In the genomic region with DNA sequence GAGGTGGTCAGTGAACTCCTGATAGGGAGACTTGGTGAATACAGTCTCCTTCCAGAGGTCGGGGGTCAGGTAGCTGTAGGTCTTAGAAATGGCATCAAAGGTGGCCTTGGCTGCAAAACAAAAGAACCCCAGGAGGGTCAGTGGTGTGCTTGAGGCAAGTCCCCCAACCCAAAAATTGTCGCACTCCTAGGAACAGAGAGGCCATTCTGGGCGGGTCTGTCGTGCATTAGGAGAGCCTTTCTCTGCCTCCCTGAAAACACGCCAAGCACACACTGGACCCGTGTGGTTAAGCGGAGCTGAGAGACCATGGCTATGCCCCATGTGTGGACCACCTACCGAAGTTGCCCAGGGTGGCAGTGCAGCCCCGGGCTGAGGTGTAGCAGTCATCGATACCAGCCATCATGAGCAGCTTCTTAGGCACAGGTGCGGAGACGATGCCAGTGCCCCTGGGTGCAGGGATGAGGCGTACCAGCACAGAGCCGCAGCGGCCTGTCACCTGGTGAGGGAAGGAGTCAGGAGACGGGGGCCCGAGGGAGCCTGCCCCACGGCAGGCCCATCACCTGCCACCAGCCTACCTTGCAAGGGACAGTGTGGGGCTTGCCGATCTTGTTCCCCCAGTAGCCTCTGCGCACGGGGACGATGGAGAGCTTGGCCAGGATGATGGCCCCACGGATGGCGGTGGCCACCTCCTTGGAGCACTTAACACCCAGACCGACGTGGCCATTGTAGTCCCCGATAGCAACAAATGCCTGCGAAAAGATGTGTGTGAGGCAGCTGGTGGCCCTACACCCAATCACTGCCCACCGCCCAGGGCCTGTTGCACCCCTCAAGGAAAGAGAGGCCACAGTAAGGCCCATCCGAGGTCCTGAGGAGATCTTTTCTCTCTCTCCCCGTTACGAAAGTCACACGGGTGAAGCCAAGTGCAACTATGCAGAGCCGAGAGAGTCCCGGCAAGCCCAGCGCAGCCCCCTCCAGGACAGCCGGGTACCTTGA, we compare ENCODE assay signal across 8 cellular contexts. TPM values are rescaled to one million over a fixed set of nuclear protein-coding genes. Genes with fewer than 3 reads are reported as not detected.
DNase-seq lines count a peak whose midpoint lies in the region; ATAC-seq, FAIRE-seq and TF ChIP-seq lines count a peak whose summit lies in the region.
"Not testable (repeated sequence)": the region's sequence is repeated elsewhere in the genome, so short reads cannot be mapped to it uniquely, and the experiment has no call there.
"Had no signal": no experiment of that assay in that cellular context is flagged by ENCODE, and none has a peak within 500 bp of the region (broad histone marks: within the 10 kb centered on the region; RNA-seq: fewer than 3 reads in every experiment).

No MANE protein-coding gene starts in this region.

- not testable (repeated sequence) for H3K27me3 ChIP-seq in CD4-positive, CD25-positive, alpha-beta regulatory T cell (ENCODE audit: control insufficient read depth, insufficient read depth, low read length); HUES64 (ENCODE audit: insufficient read depth, low read length); K562 (ENCODE audit: control insufficient read depth in 2 of 2, insufficient read depth in 2 of 2, low read length in 2 of 2); hepatocyte; psoas muscle (ENCODE audit: insufficient read depth in 3 of 3, low read length in 2 of 3)

- not testable (repeated sequence) for TF ChIP-seq RAD21 in K562 (CRISPR knock-in tag; conservative IDR thresholded peaks at IDR 0.05 in 1 of 2, IDR thresholded peaks at IDR 0.05 in 1 of 2)

- FAIRE-seq in K562 (lab: Jason Lieb, UNC) = not testable (repeated sequence)

- intact Hi-C loops in K562 (cut with micrococcal nuclease); psoas muscle (cut with DNase I): not testable (repeated sequence)

- H3K79me2 ChIP-seq in K562 (ENCODE audit: control insufficient read depth, insufficient read depth, low read length) (peaks cover 75% of the 10 kb centered on the region), hepatocyte (peaks cover 44% of the 10 kb centered on the region)

- H3K36me3 Mint-ChIP-seq in CD4-positive, CD25-positive, alpha-beta regulatory T cell = peaks cover 18% of the 10 kb centered on the region
- peaks cover 35% of the 10 kb centered on the region for H3K36me3 Mint-ChIP-seq in WTC11

- TF ChIP-seq POLR2A in K562 (conservative IDR thresholded peaks at IDR 0.05) = peak; percentile 67

- peaks cover 11 to 56% (median 32%) of the 10 kb centered on the region in 4 donors for H3K4me1 Mint-ChIP-seq in CD4-positive, CD25-positive, alpha-beta regulatory T cell
- H3K4me1 Mint-ChIP-seq in WTC11 = peaks cover 39% of the 10 kb centered on the region

- not testable (repeated sequence) for H2AFZ ChIP-seq in K562 (ENCODE audit: low read depth, low read length); hepatocyte

- POLR2A ChIA-PET in WTC11 (lab: Charles Lee) (interaction anchor here (0.7 to 2.0 kb wide), 3 partner anchors 9 to 193 kb away, joined by 3 to 10 read pairs (median 4); a partner anchor contains a TSS), K562 (lab: Yijun Ruan, JAX) (interaction anchor here (0.9 to 3.9 kb wide), 8 partner anchors 9 to 191 kb away, joined by 3 to 44 read pairs (median 4); a partner anchor contains a TSS)

- TF ChIP-seq EP300 in K562 (IDR thresholded peaks at IDR 0.05; ENCODE audit: low read length) = not testable (repeated sequence)

- peaks cover 55% of the 10 kb centered on the region for H3K4me1 ChIP-seq in CD4-positive, CD25-positive, alpha-beta regulatory T cell (ENCODE audit: control insufficient read depth, insufficient read depth, low read length, poor library complexity, severe bottlenecking)
- not testable (repeated sequence) for H3K4me1 ChIP-seq in HUES64 (ENCODE audit: insufficient read depth, low read length)
- peaks cover 8 to 62% of the 10 kb centered on the region in 2 experiments; a peak in 4 of 5 replicates for H3K4me1 ChIP-seq in K562 (replicated peaks in 1 of 2; ENCODE audit: control insufficient read depth in 2 of 2, insufficient read depth in 2 of 2, low read length in 2 of 2)
- peaks cover 19% of the 10 kb centered on the region for H3K4me1 ChIP-seq in hepatocyte (ENCODE audit: insufficient read depth)
- peaks cover 34% of the 10 kb centered on the region for H3K4me1 ChIP-seq in psoas muscle

- H3K4me3 Mint-ChIP-seq in CD4-positive, CD25-positive, alpha-beta regulatory T cell = peak overlapping the region; percentile 94 to 97 (median 96)
- H3K4me3 Mint-ChIP-seq in WTC11 = peak overlapping the region; percentile 94

- WGBS in HUES64 = 87% methylated on average over 33 of the region's 37 CpGs
- WGBS in K562 (ENCODE audit: insufficient coverage, low coverage, missing lambda C conversion rate) = 17% methylated on average over 31 of the region's 37 CpGs
- 90% methylated on average over 37 of the region's 37 CpGs for WGBS in hepatocyte (ENCODE audit: low lambda C conversion rate, missing lambda C conversion rate)
- WGBS in psoas muscle, 3 donors = 81 to 82% (median 81%) methylated on average over 29 to 37 of the region's 37 CpGs

- H3K9me3 ChIP-seq in CD4-positive, CD25-positive, alpha-beta regulatory T cell (ENCODE audit: control insufficient read depth in 2 of 2, low read length in 2 of 2); HUES64 (ENCODE audit: insufficient read depth, low read depth, low read length); K562 (replicated peaks; ENCODE audit: control insufficient read depth, insufficient read depth, low read depth, low read length); hepatocyte (ENCODE audit: low read depth); psoas muscle: not testable (repeated sequence)

- peaks cover 16% of the 10 kb centered on the region for H3K36me3 ChIP-seq in CD4-positive, CD25-positive, alpha-beta regulatory T cell (ENCODE audit: control insufficient read depth, insufficient read depth, low read length)
- H3K36me3 ChIP-seq in HUES64 (ENCODE audit: insufficient read depth, low read length) (peaks cover 33% of the 10 kb centered on the region), K562 (ENCODE audit: control insufficient read depth, insufficient read depth, low read length) (peaks cover 38% of the 10 kb centered on the region), psoas muscle (ENCODE audit: insufficient read depth in 1 of 2, low read depth in 1 of 2) (peaks cover 0 to 32% of the 10 kb centered on the region in 2 donors)
- not testable (repeated sequence) for H3K36me3 ChIP-seq in hepatocyte (replicated peaks; ENCODE audit: insufficient read depth, low read depth)

- H4K20me1 ChIP-seq in K562 (replicated peaks; ENCODE audit: control insufficient read depth, insufficient read depth, low read length) (peaks cover 35% of the 10 kb centered on the region), hepatocyte (ENCODE audit: insufficient read depth, poor library complexity, severe bottlenecking) (peaks cover 26% of the 10 kb centered on the region)

- not testable (repeated sequence) for TF ChIP-seq CTCF in WTC11 (IDR thresholded peaks at IDR 0.05); K562 (IDR thresholded peaks at IDR 0.05 in 2 of 3, conservative IDR thresholded peaks at IDR 0.05 in 1 of 3; ENCODE audit: insufficient read depth in 2 of 3, low read depth in 1 of 3, low read length in 3 of 3); hepatocyte (IDR thresholded peaks at IDR 0.05; ENCODE audit: poor library complexity); psoas muscle (IDR thresholded peaks at IDR 0.05)

- not testable (repeated sequence) for H3K9me1 ChIP-seq in K562 (ENCODE audit: control insufficient read depth, insufficient read depth, low read length)

- H3K4me2 ChIP-seq in K562 (ENCODE audit: insufficient read depth, low read length) (peak overlapping the region; percentile 100), hepatocyte (peak overlapping the region; percentile 92)

- H3K27ac ChIP-seq in CD4-positive, CD25-positive, alpha-beta regulatory T cell (ENCODE audit: insufficient read depth, low read length, poor library complexity, severe bottlenecking) = peak overlapping the region; percentile 98
- H3K27ac ChIP-seq in HUES64 (ENCODE audit: low read depth, low read length) = peak overlapping the region; percentile 92
- H3K27ac ChIP-seq in K562 (ENCODE audit: extremely low read depth, low read depth, low read length) = peak overlapping the region; percentile 85; the same call in 2 of the 3 replicates
- not testable (repeated sequence) for H3K27ac ChIP-seq in hepatocyte, psoas muscle

- TSS peak; percentile 85 for BruUV-seq in K562 (replicated peaks; lab: Mats Ljungman, UMichigan)

- not testable (repeated sequence) for H3K9me3 Mint-ChIP-seq in CD4-positive, CD25-positive, alpha-beta regulatory T cell; WTC11

- not testable (repeated sequence) for ATAC-seq in CD4-positive, CD25-positive, alpha-beta regulatory T cell (ENCODE audit: low read depth in 2 of 2); WTC11; K562; psoas muscle

- CTCF ChIA-PET in WTC11 (lab: Charles Lee) = interaction anchor here (1.0 to 1.7 kb wide), 3 partner anchors 16 to 39 kb away, joined by 3 to 5 read pairs (median 4); no protein-coding TSS in a partner anchor
- CTCF ChIA-PET in K562 (lab: Yijun Ruan, JAX; ENCODE audit: low intra/inter-chr PET ratio) = interaction anchor here (0.7 kb wide), 1 partner anchor 65 kb away, joined by 4 read pairs; no protein-coding TSS in a partner anchor

- DNase-seq in CD4-positive, CD25-positive, alpha-beta regulatory T cell; WTC11 (ENCODE audit: low spot score); hepatocyte (ENCODE audit: low spot score); psoas muscle: not testable (repeated sequence)
- DNase-seq in K562 (ENCODE audit: extremely low read depth in 1 of 4, low spot score in 3 of 4) = peak in 1 of 4 experiments; percentile 19

- not testable (repeated sequence) for H3K27me3 Mint-ChIP-seq in CD4-positive, CD25-positive, alpha-beta regulatory T cell; WTC11 (ENCODE audit: low read depth)

- not testable (repeated sequence) for H3K4me3 ChIP-seq in CD4-positive, CD25-positive, alpha-beta regulatory T cell (ENCODE audit: low read depth, low read length); hepatocyte
- H3K4me3 ChIP-seq in HUES64 (ENCODE audit: low read length) = peak overlapping the region; percentile 90
- peak overlapping the region; percentile 89 for H3K4me3 ChIP-seq in K562
- peak overlapping the region; percentile 78 for H3K4me3 ChIP-seq in psoas muscle

- H3K9ac ChIP-seq in HUES64 (ENCODE audit: low read depth, low read length) = peak overlapping the region; percentile 98
- peak overlapping the region; percentile 93 to 94 for H3K9ac ChIP-seq in K562 (ENCODE audit: insufficient read depth in 1 of 2, low read depth in 2 of 2, low read length in 2 of 2)

- in situ Hi-C loops in K562 (cut with MboI) = not testable (repeated sequence)

- not testable (repeated sequence) for H3K9me2 ChIP-seq in hepatocyte (replicated peaks; ENCODE audit: insufficient read depth)

- H3K27ac Mint-ChIP-seq in CD4-positive, CD25-positive, alpha-beta regulatory T cell = peak overlapping the region; percentile 95 to 98 (median 97)
- peak overlapping the region; percentile 97 for H3K27ac Mint-ChIP-seq in WTC11

RNA-seq across cellular contexts. Expression of a gene that starts 2.2 kb away (rescaled TPM):
- total RNA-seq in CD4-positive, CD25-positive, alpha-beta regulatory T cell = 2,223 TPM
- polyA plus RNA-seq in CD4-positive, CD25-positive, alpha-beta regulatory T cell = 1,000 to 10,000 TPM; 4,615 to 6,441 (median 5,598) TPM
- polyA plus RNA-seq in HUES64 (2013, experiment 1 of 2) = 4,246 TPM
- polyA plus RNA-seq in HUES64 (2013, experiment 2 of 2) = 4,382 TPM
- 4,395 to 4,767 TPM (median 4,632 TPM) in 3 replicates for total RNA-seq in WTC11 (2021)
- 390 and 1,103 TPM in 2 replicates for total RNA-seq in K562 (2011; cell fraction: chromatin; rRNA removed; ENCODE audit: low replicate concordance)
- total RNA-seq in K562 (2011; cell fraction: nucleolus; rRNA removed) = 1,659 and 1,855 TPM in 2 replicates
- total RNA-seq in K562 (2011; cell fraction: nucleoplasm; rRNA removed) = 1,433 and 3,279 TPM in 2 replicates
- 4,179 and 5,605 TPM in 2 replicates for total RNA-seq in K562 (2014; rRNA removed)
- 1,866 and 2,148 TPM in 2 replicates for total RNA-seq in K562 (2014; rRNA removed; fragmentation: Illumina TruSeq; extraction: Trizol)
- 3,793 and 3,917 TPM in 2 replicates for total RNA-seq in K562 (2015; rRNA removed; fragmentation: Illumina TruSeq; extraction: Trizol)
- 4,794 and 4,832 TPM in 2 replicates for total RNA-seq in K562 (2021)
- polyA plus RNA-seq in K562 (2011; rRNA removed) = 4,170 and 6,521 TPM in 2 replicates
- 12,880 and 20,303 TPM in 2 replicates for polyA plus RNA-seq in K562 (2011; cell fraction: cytosol; rRNA removed)
- 3,908 and 4,185 TPM in 2 replicates for polyA plus RNA-seq in K562 (2011; cell fraction: nucleus; rRNA removed)
- polyA plus RNA-seq in K562 (2012) = 4,897 and 8,104 TPM in 2 replicates
- 3,709 and 6,295 TPM in 2 replicates for polyA plus RNA-seq in K562 (2014; fragmentation: Illumina TruSeq; extraction: Trizol)
- polyA plus RNA-seq in K562 (2014; fragmentation: Nextera tagmentation; extraction: Ambion mirVana) = 1,000 to 10,000 TPM in 1 of 2 experiments, 100 to 1,000 TPM in 1; 834 to 1,305 TPM
- polyA plus RNA-seq in K562 (2014; rRNA removed) = 4,774 and 5,288 TPM in 2 replicates
- polyA minus RNA-seq in K562 (2011; rRNA and poly(A)+ RNA removed) = 2,028 and 2,480 TPM in 2 replicates
- polyA minus RNA-seq in K562 (2011; cell fraction: cytosol; rRNA and poly(A)+ RNA removed) = 3,586 and 4,552 TPM in 2 replicates
- polyA minus RNA-seq in K562 (2011; cell fraction: nucleus; rRNA and poly(A)+ RNA removed) = 605 and 1,049 TPM in 2 replicates
- total RNA-seq in hepatocyte = 1,991 and 2,285 TPM in 2 replicates
- polyA plus RNA-seq in hepatocyte = 1,449 and 1,663 TPM in 2 replicates
- total RNA-seq in psoas muscle = 1,000 to 10,000 TPM; 1,044 to 1,902 (median 1,426) TPM
- polyA plus RNA-seq in psoas muscle = 1,000 to 10,000 TPM; 2,097 to 3,940 (median 2,652) TPM

RNA-seq across cellular contexts. Expression of a gene that starts 3.1 kb away (rescaled TPM):
- total RNA-seq in CD4-positive, CD25-positive, alpha-beta regulatory T cell = 65.1 TPM
- polyA plus RNA-seq in CD4-positive, CD25-positive, alpha-beta regulatory T cell = 100 to 1,000 TPM; 192 to 288 (median 204) TPM
- 176 TPM for polyA plus RNA-seq in HUES64 (2013, experiment 1 of 2)
- 181 TPM for polyA plus RNA-seq in HUES64 (2013, experiment 2 of 2)
- total RNA-seq in WTC11 (2021) = 200 to 228 TPM (median 205 TPM) in 3 replicates
- total RNA-seq in K562 (2011; cell fraction: chromatin; rRNA removed; ENCODE audit: low replicate concordance) = 23.1 and 36.2 TPM in 2 replicates
- 30.7 and 34.7 TPM in 2 replicates for total RNA-seq in K562 (2011; cell fraction: nucleolus; rRNA removed)
- 29.8 and 36.9 TPM in 2 replicates for total RNA-seq in K562 (2011; cell fraction: nucleoplasm; rRNA removed)
- 527 and 595 TPM in 2 replicates for total RNA-seq in K562 (2014; rRNA removed)
- total RNA-seq in K562 (2014; rRNA removed; fragmentation: Illumina TruSeq; extraction: Trizol) = 134 and 149 TPM in 2 replicates
- 228 and 241 TPM in 2 replicates for total RNA-seq in K562 (2015; rRNA removed; fragmentation: Illumina TruSeq; extraction: Trizol)
- total RNA-seq in K562 (2021) = 239 and 265 TPM in 2 replicates
- polyA plus RNA-seq in K562 (2011; rRNA removed) = 69.3 and 98.6 TPM in 2 replicates
- polyA plus RNA-seq in K562 (2011; cell fraction: cytosol; rRNA removed) = 131 and 284 TPM in 2 replicates
- polyA plus RNA-seq in K562 (2011; cell fraction: nucleus; rRNA removed) = 120 and 169 TPM in 2 replicates
- polyA plus RNA-seq in K562 (2012) = 158 and 278 TPM in 2 replicates
- 161 and 217 TPM in 2 replicates for polyA plus RNA-seq in K562 (2014; fragmentation: Illumina TruSeq; extraction: Trizol)
- polyA plus RNA-seq in K562 (2014; fragmentation: Nextera tagmentation; extraction: Ambion mirVana) = 100 to 1,000 TPM in 1 of 2 experiments, 10 to 100 TPM in 1; 81.5 to 101 TPM
- 294 and 372 TPM in 2 replicates for polyA plus RNA-seq in K562 (2014; rRNA removed)
- polyA minus RNA-seq in K562 (2011; rRNA and poly(A)+ RNA removed) = 104 and 114 TPM in 2 replicates
- 172 and 191 TPM in 2 replicates for polyA minus RNA-seq in K562 (2011; cell fraction: cytosol; rRNA and poly(A)+ RNA removed)
- 14.4 and 25.9 TPM in 2 replicates for polyA minus RNA-seq in K562 (2011; cell fraction: nucleus; rRNA and poly(A)+ RNA removed)
- total RNA-seq in hepatocyte = 162 and 234 TPM in 2 replicates
- 244 and 251 TPM in 2 replicates for polyA plus RNA-seq in hepatocyte
- total RNA-seq in psoas muscle = 100 to 1,000 TPM; 350 to 465 (median 373) TPM
- polyA plus RNA-seq in psoas muscle = 100 to 1,000 TPM; 753 to 870 (median 797) TPM

RNA-seq across cellular contexts. Expression of a gene that starts 4.2 kb away (rescaled TPM):
- not detected for total RNA-seq in CD4-positive, CD25-positive, alpha-beta regulatory T cell
- not detected for polyA plus RNA-seq in CD4-positive, CD25-positive, alpha-beta regulatory T cell
- polyA plus RNA-seq in HUES64 (2013, experiment 1 of 2) = not detected
- polyA plus RNA-seq in HUES64 (2013, experiment 2 of 2) = not detected
- total RNA-seq in WTC11 (2021) (0.31 TPM in 1 of 3 replicates, not detected in the others), K562 (2014; rRNA removed) (not detected in 2 replicates), K562 (2014; rRNA removed; fragmentation: Illumina TruSeq; extraction: Trizol) (not detected in 2 replicates), K562 (2015; rRNA removed; fragmentation: Illumina TruSeq; extraction: Trizol) (not detected in 2 replicates), K562 (2021) (not detected in 2 replicates), hepatocyte (not detected in 2 replicates), psoas muscle (not detected)
- total RNA-seq in K562 (2011; cell fraction: chromatin; rRNA removed; ENCODE audit: low replicate concordance) = 0.44 TPM in 1 of 2 replicates, not detected in the other
- 0.79 TPM in 1 of 2 replicates, not detected in the other for total RNA-seq in K562 (2011; cell fraction: nucleolus; rRNA removed)
- not detected in 2 replicates for total RNA-seq in K562 (2011; cell fraction: nucleoplasm; rRNA removed)
- polyA plus RNA-seq in K562 (2011; rRNA removed) (not detected in 2 replicates), K562 (2014; fragmentation: Illumina TruSeq; extraction: Trizol) (not detected in 2 replicates), K562 (2014; fragmentation: Nextera tagmentation; extraction: Ambion mirVana) (not detected), K562 (2014; rRNA removed) (not detected in 2 replicates), hepatocyte (not detected in 2 replicates), psoas muscle (not detected)
- polyA plus RNA-seq in K562 (2011; cell fraction: cytosol; rRNA removed) = 0.10 and 0.13 TPM in 2 replicates
- 0.21 TPM in 1 of 2 replicates, not detected in the other for polyA plus RNA-seq in K562 (2011; cell fraction: nucleus; rRNA removed)
- polyA plus RNA-seq in K562 (2012) = not detected in 2 replicates
- not detected in 2 replicates for polyA minus RNA-seq in K562 (2011; rRNA and poly(A)+ RNA removed)
- not detected in 2 replicates for polyA minus RNA-seq in K562 (2011; cell fraction: cytosol; rRNA and poly(A)+ RNA removed)
- polyA minus RNA-seq in K562 (2011; cell fraction: nucleus; rRNA and poly(A)+ RNA removed) = not detected in 2 replicates
- total RNA-seq: cardiac septum, lower leg skin had no signal

RNA-seq across cellular contexts. Expression of a gene that starts 8.0 kb away (rescaled TPM):
- not detected for total RNA-seq in CD4-positive, CD25-positive, alpha-beta regulatory T cell
- polyA plus RNA-seq in CD4-positive, CD25-positive, alpha-beta regulatory T cell = not detected
- polyA plus RNA-seq in HUES64 (2013, experiment 1 of 2) = 0.10 TPM
- 0.51 TPM for polyA plus RNA-seq in HUES64 (2013, experiment 2 of 2)
- total RNA-seq in WTC11 (2021) (0.77 to 1.1 TPM (median 0.96 TPM) in 3 replicates), K562 (2014; rRNA removed) (0.33 TPM in 1 of 2 replicates, not detected in the other), K562 (2014; rRNA removed; fragmentation: Illumina TruSeq; extraction: Trizol) (0.58 and 0.64 TPM in 2 replicates), K562 (2015; rRNA removed; fragmentation: Illumina TruSeq; extraction: Trizol) (0.38 and 0.51 TPM in 2 replicates), K562 (2021) (0.58 and 0.86 TPM in 2 replicates), hepatocyte (not detected in 2 replicates), psoas muscle (100 to 1,000 TPM; 205 to 296 (median 233) TPM)
- total RNA-seq in K562 (2011; cell fraction: chromatin; rRNA removed; ENCODE audit: low replicate concordance) = 0.58 TPM in 1 of 2 replicates, not detected in the other
- 1.6 and 1.8 TPM in 2 replicates for total RNA-seq in K562 (2011; cell fraction: nucleolus; rRNA removed)
- total RNA-seq in K562 (2011; cell fraction: nucleoplasm; rRNA removed) = 1.4 TPM in 1 of 2 replicates, not detected in the other
- polyA plus RNA-seq in K562 (2011; rRNA removed) (0.09 and 0.11 TPM in 2 replicates), K562 (2014; fragmentation: Illumina TruSeq; extraction: Trizol) (0.10 TPM in 1 of 2 replicates, not detected in the other), K562 (2014; fragmentation: Nextera tagmentation; extraction: Ambion mirVana) (under 1 TPM; 0.04 TPM), K562 (2014; rRNA removed) (0.08 TPM in 1 of 2 replicates, not detected in the other), hepatocyte (0.08 TPM in 1 of 2 replicates, not detected in the other), psoas muscle (100 to 1,000 TPM; 116 to 315 (median 188) TPM)
- polyA plus RNA-seq in K562 (2011; cell fraction: cytosol; rRNA removed) = 0.03 TPM in 1 of 2 replicates, not detected in the other
- 0.64 and 0.84 TPM in 2 replicates for polyA plus RNA-seq in K562 (2011; cell fraction: nucleus; rRNA removed)
- polyA plus RNA-seq in K562 (2012) = 0.13 and 0.24 TPM in 2 replicates
- polyA minus RNA-seq in K562 (2011; rRNA and poly(A)+ RNA removed) = 0.49 and 0.60 TPM in 2 replicates
- not detected in 2 replicates for polyA minus RNA-seq in K562 (2011; cell fraction: cytosol; rRNA and poly(A)+ RNA removed)
- polyA minus RNA-seq in K562 (2011; cell fraction: nucleus; rRNA and poly(A)+ RNA removed) = 1.8 and 1.9 TPM in 2 replicates

RNA-seq across cellular contexts. Expression of a gene that starts 9.4 kb away (rescaled TPM):
- 25.3 TPM for total RNA-seq in CD4-positive, CD25-positive, alpha-beta regulatory T cell
- 10 to 100 TPM; 48.0 to 60.0 (median 53.9) TPM for polyA plus RNA-seq in CD4-positive, CD25-positive, alpha-beta regulatory T cell
- 44.1 TPM for polyA plus RNA-seq in HUES64 (2013, experiment 1 of 2)
- 45.6 TPM for polyA plus RNA-seq in HUES64 (2013, experiment 2 of 2)
- total RNA-seq in WTC11 (2021) (67.6 to 73.4 TPM (median 71.3 TPM) in 3 replicates), K562 (2014; rRNA removed) (115 and 117 TPM in 2 replicates), K562 (2014; rRNA removed; fragmentation: Illumina TruSeq; extraction: Trizol) (2.6 and 8.0 TPM in 2 replicates), K562 (2015; rRNA removed; fragmentation: Illumina TruSeq; extraction: Trizol) (24.5 and 28.3 TPM in 2 replicates), K562 (2021) (106 and 108 TPM in 2 replicates), hepatocyte (19.9 and 24.2 TPM in 2 replicates), psoas muscle (10 to 100 TPM; 31.5 to 41.8 (median 40.7) TPM)
- 18.2 and 103 TPM in 2 replicates for total RNA-seq in K562 (2011; cell fraction: chromatin; rRNA removed; ENCODE audit: low replicate concordance)
- 94.2 and 142 TPM in 2 replicates for total RNA-seq in K562 (2011; cell fraction: nucleolus; rRNA removed)
- total RNA-seq in K562 (2011; cell fraction: nucleoplasm; rRNA removed) = 30.2 and 40.8 TPM in 2 replicates
- polyA plus RNA-seq in K562 (2011; rRNA removed) (21.1 and 53.1 TPM in 2 replicates), K562 (2014; fragmentation: Illumina TruSeq; extraction: Trizol) (47.3 and 78.3 TPM in 2 replicates), K562 (2014; fragmentation: Nextera tagmentation; extraction: Ambion mirVana) (1 to 10 TPM in 1 of 2 experiments, under 1 TPM in 1; 0.97 to 7.2 TPM), K562 (2014; rRNA removed) (56.5 and 80.8 TPM in 2 replicates), hepatocyte (48.5 and 56.3 TPM in 2 replicates), psoas muscle (10 to 100 TPM; 51.6 to 78.0 (median 55.8) TPM)
- polyA plus RNA-seq in K562 (2011; cell fraction: cytosol; rRNA removed) = 43.4 and 116 TPM in 2 replicates
- polyA plus RNA-seq in K562 (2011; cell fraction: nucleus; rRNA removed) = 109 and 185 TPM in 2 replicates
- 65.0 and 71.4 TPM in 2 replicates for polyA plus RNA-seq in K562 (2012)
- 24.5 and 41.6 TPM in 2 replicates for polyA minus RNA-seq in K562 (2011; rRNA and poly(A)+ RNA removed)
- polyA minus RNA-seq in K562 (2011; cell fraction: cytosol; rRNA and poly(A)+ RNA removed) = 108 and 113 TPM in 2 replicates
- polyA minus RNA-seq in K562 (2011; cell fraction: nucleus; rRNA and poly(A)+ RNA removed) = 42.1 and 44.9 TPM in 2 replicates
